Comparison of ENCODE assay signal across 9 cellular contexts in the genomic region with DNA sequence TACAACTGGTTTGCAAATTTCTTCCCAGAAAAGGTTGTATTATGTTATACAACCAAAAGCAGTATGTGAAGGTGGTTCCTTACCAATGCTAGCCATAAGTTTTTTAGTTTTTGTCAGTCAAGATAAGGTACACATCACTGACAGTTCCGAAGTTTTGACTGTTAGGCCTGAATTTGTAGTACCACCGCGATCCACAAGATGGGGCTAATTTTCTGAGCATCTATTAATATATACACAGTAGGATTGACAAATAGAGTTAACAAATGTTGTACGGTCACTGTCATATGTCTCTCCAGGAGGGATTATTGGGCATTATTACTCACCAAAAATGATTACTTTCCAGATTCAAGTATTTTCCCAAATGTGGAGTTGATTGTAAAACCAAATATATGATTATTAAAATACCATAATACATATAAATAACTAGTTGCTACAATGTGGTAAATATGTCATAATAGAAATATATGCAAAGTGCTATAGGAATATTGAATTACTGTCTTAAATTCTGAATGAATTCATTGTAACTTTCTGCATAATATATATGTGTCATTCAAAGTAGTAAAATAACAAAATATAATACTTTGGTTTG. TPM values are rescaled to one million over a fixed set of nuclear protein-coding genes. Genes with fewer than 3 reads are reported as not detected.
DNase-seq lines count a peak whose midpoint lies in the region; ATAC-seq, FAIRE-seq and TF ChIP-seq lines count a peak whose summit lies in the region.
"Had no signal": no experiment of that assay in that cellular context is flagged by ENCODE, and none has a peak within 500 bp of the region (broad histone marks: within the 10 kb centered on the region; RNA-seq: fewer than 3 reads in every experiment).

No MANE protein-coding gene starts in this region.

- TF ChIP-seq EP300 in SK-N-SH (IDR thresholded peaks at IDR 0.05; ENCODE audit: borderline replicate concordance in 1 of 2, low read depth in 1 of 2, low read length in 1 of 2) (no peak), GM12878 (IDR thresholded peaks at IDR 0.05; ENCODE audit: borderline replicate concordance in 1 of 2, control insufficient read depth in 1 of 2, low read depth in 2 of 2, low read length in 2 of 2) (no peak)

- H3F3A ChIP-seq in SK-N-SH (replicated peaks; ENCODE audit: insufficient read depth), result no peaks in the 10 kb centered on the region

- H3K4me2 ChIP-seq in SK-N-SH, result no peak overlapping the region
- H3K4me2 ChIP-seq in GM12878 (ENCODE audit: control insufficient read depth, insufficient read depth), result no peak overlapping the region

- H3K4me1 ChIP-seq in SK-N-SH (ENCODE audit: control insufficient read depth in 1 of 2, insufficient read depth in 2 of 2, low read depth in 1 of 2, low read length in 1 of 2) (no peaks in the 10 kb centered on the region), GM12878 (ENCODE audit: control insufficient read depth, insufficient read depth, low read length) (no peaks in the 10 kb centered on the region)

- WGBS in SK-N-SH (ENCODE audit: low lambda C conversion rate), result 7% methylated on average over 4 of the region's 4 CpGs
- 4% methylated on average over 4 of the region's 4 CpGs for WGBS in GM12878 (ENCODE audit: insufficient coverage, insufficient replicate concordance, low lambda C conversion rate, missing lambda C conversion rate)

- SMC1A ChIA-PET in GM12878 (lab: Charles Lee; ENCODE audit: uncharacterized antibody, unreplicated experiment), result interaction anchor here (0.7 kb wide), 1 partner anchor 144 kb away, joined by 3 read pairs; no protein-coding TSS in a partner anchor

- intact Hi-C loops in GM12878 (cut with micrococcal nuclease; ENCODE audit: unreplicated experiment), result no loop called here

- peak; percentile 90 for TF ChIP-seq CTCF in SK-N-SH (IDR thresholded peaks at IDR 0.05)
- TF ChIP-seq CTCF in GM12878 (IDR thresholded peaks at IDR 0.05 in 2 of 3, conservative IDR thresholded peaks at IDR 0.05 in 1 of 3; ENCODE audit: control insufficient read depth in 2 of 3, extremely low read depth in 1 of 3, insufficient read depth in 1 of 3, low read depth in 3 of 3, low read length in 3 of 3), result peak; percentile 67 to 77 (median 70)

- H4K20me1 ChIP-seq in SK-N-SH (ENCODE audit: insufficient read depth) (no peaks in the 10 kb centered on the region), GM12878 (ENCODE audit: control insufficient read depth, insufficient read depth) (no peaks in the 10 kb centered on the region)

- peak; percentile 97 for ATAC-seq in GM21723 (IDR thresholded peaks at IDR 0.05; ENCODE audit: unreplicated experiment)
- peak; percentile 90 for ATAC-seq in GM12878

- TF ChIP-seq RAD21 in SK-N-SH (IDR thresholded peaks at IDR 0.05; ENCODE audit: low read length) (peak; percentile 77), GM12878 (IDR thresholded peaks at IDR 0.05; ENCODE audit: insufficient read depth, low read depth, low read length) (peak; percentile 59)

- H3K27me3 ChIP-seq in SK-N-SH (ENCODE audit: insufficient read depth), result no peaks in the 10 kb centered on the region
- no peaks in the 10 kb centered on the region for H3K27me3 ChIP-seq in GM12878 (replicated peaks in 1 of 2; ENCODE audit: control insufficient read depth in 2 of 2, insufficient read depth in 2 of 2, low read length in 1 of 2)

- DNase-seq in NCI-H2107 treated with DMSO at 0.1 percent for 48 hours (lab: John Stamatoyannopoulos, UW; ENCODE audit: unreplicated experiment) (peak; percentile 18), NCI-H2107 (lab: John Stamatoyannopoulos, UW) (no peak), SK-N-SH (peak; percentile 51), GM12878 (ENCODE audit: low read depth, low spot score) (peak; percentile 13), iPS-NIHi7 (ENCODE audit: extremely low spot score) (peak; percentile 49)
- peak; percentile 37 for DNase-seq in Jurkat, Clone E6-1 (ENCODE audit: low read depth, low spot score)
- peak; percentile 11 to 41 for DNase-seq in stimulated activated CD4-positive, alpha-beta T cell treated with anti-CD3 and anti-CD28 coated beads, Interleukin-1b, Interleukin-23, amount 100 ng/mL, for 4 hours (ENCODE audit: low read depth in 2 of 2)

- H3K9ac ChIP-seq in SK-N-SH (no peak overlapping the region), GM12878 (ENCODE audit: control insufficient read depth, insufficient read depth, low read length) (no peak overlapping the region)

- H2AFZ ChIP-seq in SK-N-SH (ENCODE audit: low read depth), result no peak overlapping the region
- no peak overlapping the region for H2AFZ ChIP-seq in GM12878 (ENCODE audit: control insufficient read depth, low read depth, low read length)

- no peaks in the 10 kb centered on the region for H3K9me2 ChIP-seq in SK-N-SH

- no peaks in the 10 kb centered on the region for H3K36me3 ChIP-seq in SK-N-SH (replicated peaks in 1 of 2; ENCODE audit: control insufficient read depth in 1 of 2, insufficient read depth in 2 of 2, low read length in 1 of 2)
- H3K36me3 ChIP-seq in GM12878 (ENCODE audit: control insufficient read depth in 2 of 2, insufficient read depth in 2 of 2, low read length in 1 of 2), result no peaks in the 10 kb centered on the region

- peak; percentile 91 for FAIRE-seq in GM12878 (lab: Jason Lieb, UNC)

- RAD21 ChIA-PET in GM12878 (lab: Charles Lee; ENCODE audit: unreplicated experiment), result interaction anchor here (0.7 kb wide), 1 partner anchor 239 kb away, joined by 3 read pairs; no protein-coding TSS in a partner anchor

- H3K27ac ChIP-seq in SK-N-SH (ENCODE audit: low read depth in 2 of 2, low read length in 1 of 2) (no peak overlapping the region), GM12878 (ENCODE audit: control insufficient read depth, insufficient read depth) (no peak overlapping the region)

- H3K9me3 ChIP-seq in SK-N-SH (no peaks in the 10 kb centered on the region), GM12878 (replicated peaks; ENCODE audit: control insufficient read depth, insufficient read depth, low read length) (no peaks in the 10 kb centered on the region)

- in situ Hi-C loops in GM12878 (cut with MboI), result loop anchor here (5.0 kb wide), 1 partner anchor 243 kb away; no protein-coding TSS in a partner anchor

- CTCF ChIA-PET in SK-N-SH (lab: Yijun Ruan, JAX), result interaction anchor here (0.9 to 2.8 kb wide), 5 partner anchors 12 to 246 kb away, joined by 3 to 9 read pairs (median 4); no protein-coding TSS in a partner anchor
- CTCF ChIA-PET in GM12878 (lab: Yijun Ruan, JAX), result interaction anchor here (0.7 to 1.5 kb wide), 6 partner anchors 10 to 87 kb away, joined by 3 to 10 read pairs (median 6); no protein-coding TSS in a partner anchor

- H3K4me3 ChIP-seq in Jurkat, Clone E6-1 (ENCODE audit: low read length), result no peak overlapping the region
- H3K4me3 ChIP-seq in SK-N-SH (ENCODE audit: low read depth in 2 of 2, low read length in 1 of 2), result no peak overlapping the region; a peak in 1 of 4 replicates
- H3K4me3 ChIP-seq in GM12878, result no peak overlapping the region

- no peaks in the 10 kb centered on the region for H3K79me2 ChIP-seq in SK-N-SH (ENCODE audit: insufficient read depth)
- no peaks in the 10 kb centered on the region for H3K79me2 ChIP-seq in GM12878 (ENCODE audit: control insufficient read depth, insufficient read depth, low read length)

- no TSS peak for BruUV-seq in GM12878 (replicated peaks; lab: Mats Ljungman, UMichigan)

- POLR2A ChIA-PET in SK-N-SH (lab: Yijun Ruan, JAX), result no interaction called here
- POLR2A ChIA-PET in GM12878 (lab: Charles Lee), result interaction anchor here (0.8 kb wide), 1 partner anchor 78 kb away, joined by 8 read pairs; no protein-coding TSS in a partner anchor

- TF ChIP-seq POLR2A in GM12878 (IDR thresholded peaks at IDR 0.05; ENCODE audit: low read depth, low read length), result no peak

TF ChIP-seq in SK-N-SH, 30 proteins besides CTCF, POLR2A, EP300 and RAD21:
- TF ChIP-seq TEAD4 (IDR thresholded peaks at IDR 0.05; ENCODE audit: borderline replicate concordance, insufficient read depth) (no peak), YY1 (IDR thresholded peaks at IDR 0.05; ENCODE audit: low read depth) (no peak), SMC3 (IDR thresholded peaks at IDR 0.05; ENCODE audit: low read depth, low read length) (peak; percentile 85)

TF ChIP-seq in GM12878, 131 proteins besides CTCF, POLR2A, EP300 and RAD21 (continues in another document):
- TF ChIP-seq, protein P1, sequence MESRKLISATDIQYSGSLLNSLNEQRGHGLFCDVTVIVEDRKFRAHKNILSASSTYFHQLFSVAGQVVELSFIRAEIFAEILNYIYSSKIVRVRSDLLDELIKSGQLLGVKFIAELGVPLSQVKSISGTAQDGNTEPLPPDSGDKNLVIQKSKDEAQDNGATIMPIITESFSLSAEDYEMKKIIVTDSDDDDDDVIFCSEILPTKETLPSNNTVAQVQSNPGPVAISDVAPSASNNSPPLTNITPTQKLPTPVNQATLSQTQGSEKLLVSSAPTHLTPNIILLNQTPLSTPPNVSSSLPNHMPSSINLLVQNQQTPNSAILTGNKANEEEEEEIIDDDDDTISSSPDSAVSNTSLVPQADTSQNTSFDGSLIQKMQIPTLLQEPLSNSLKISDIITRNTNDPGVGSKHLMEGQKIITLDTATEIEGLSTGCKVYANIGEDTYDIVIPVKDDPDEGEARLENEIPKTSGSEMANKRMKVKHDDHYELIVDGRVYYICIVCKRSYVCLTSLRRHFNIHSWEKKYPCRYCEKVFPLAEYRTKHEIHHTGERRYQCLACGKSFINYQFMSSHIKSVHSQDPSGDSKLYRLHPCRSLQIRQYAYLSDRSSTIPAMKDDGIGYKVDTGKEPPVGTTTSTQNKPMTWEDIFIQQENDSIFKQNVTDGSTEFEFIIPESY (IDR thresholded peaks at IDR 0.05), result no peak
- no peak for TF ChIP-seq PAX8 (IDR thresholded peaks at IDR 0.05)
- no peak for TF ChIP-seq FOXK2 (IDR thresholded peaks at IDR 0.05)
- peak; percentile 63; the same call in 1 of the 2 replicates for TF ChIP-seq SMC3 (IDR thresholded peaks at IDR 0.05; ENCODE audit: borderline replicate concordance, low read length)

RNA-seq across cellular contexts. Expression of a gene that starts 28.4 kb away (rescaled TPM):
- polyA plus RNA-seq in Jurkat, Clone E6-1 (2012; ENCODE audit: insufficient read depth, insufficient read length), result not detected
- not detected in 2 replicates for polyA plus RNA-seq in SK-N-SH (2012; rRNA removed)
- not detected in 2 replicates for polyA plus RNA-seq in SK-N-SH (2012; cell fraction: cytosol; rRNA removed)
- polyA plus RNA-seq in SK-N-SH (2012; cell fraction: nucleus; rRNA removed), result not detected in 2 replicates
- total RNA-seq in GM12878 (2013; cell fraction: nucleolus; rRNA removed), result not detected in 2 replicates
- not detected in 2 replicates for total RNA-seq in GM12878 (2014; rRNA removed)
- total RNA-seq in GM12878 (2014; rRNA removed; fragmentation: Illumina TruSeq; extraction: Trizol), result not detected in 2 replicates
- not detected in 2 replicates for total RNA-seq in GM12878 (2021)
- polyA plus RNA-seq in GM12878 (2011; ENCODE audit: low read depth), result not detected
- not detected in 2 replicates for polyA plus RNA-seq in GM12878 (2011; rRNA removed)
- polyA plus RNA-seq in GM12878 (2011; cell fraction: cytosol; rRNA removed), result not detected in 2 replicates
- polyA plus RNA-seq in GM12878 (2011; cell fraction: nucleus; rRNA removed), result not detected in 2 replicates
- 0.04 TPM in 1 of 2 replicates, not detected in the other for polyA plus RNA-seq in GM12878 (2012)
- not detected in 2 replicates for polyA plus RNA-seq in GM12878 (2014; fragmentation: Illumina TruSeq; extraction: Trizol)
- polyA plus RNA-seq in GM12878 (2014; fragmentation: Nextera tagmentation; extraction: Ambion mirVana), result under 1 TPM; 0.02 to 0.06 TPM
- polyA plus RNA-seq in GM12878 (2014; rRNA removed), result not detected in 2 replicates
- under 1 TPM; 0.09 to 0.20 TPM for polyA plus RNA-seq in GM12878 (2016; fragmentation: Nextera tagmentation; extraction: Ambion mirVana)
- polyA minus RNA-seq in GM12878 (2011; rRNA and poly(A)+ RNA removed), result not detected in 2 replicates
- polyA minus RNA-seq in GM12878 (2011; cell fraction: cytosol; rRNA and poly(A)+ RNA removed), result not detected in 2 replicates
- polyA minus RNA-seq in GM12878 (2011; cell fraction: nucleus; rRNA and poly(A)+ RNA removed), result not detected in 2 replicates
- total RNA-seq: mononuclear cell had no signal
